8 cellular contexts compared by ENCODE assay signal in genomic region chrX:154486396-154487207, GRCh38. TPM values are rescaled to one million over a fixed set of nuclear protein-coding genes. Genes with fewer than 3 reads are reported as not detected.
DNase-seq lines count a peak whose midpoint lies in the region; ATAC-seq and TF ChIP-seq lines count a peak whose summit lies in the region.

Gene UBL4A, minus strand, starts transcription at chrX:154486615. Its CDS starts 31 bp downstream, at chrX:154486584.

- H3K4me2 ChIP-seq in BLaER1 (peak within 1 kb of the TSS; percentile 77), GM23248 (ENCODE audit: unreplicated experiment) (peak within 1 kb of the TSS; percentile 68)

- H3K9me2 ChIP-seq in GM23248 (ENCODE audit: insufficient read depth): no peaks in the 10 kb centered on the region

- peak within 1 kb of the TSS; percentile 64 for H3K4me3 Mint-ChIP-seq in mesothelial cell of epicardium

- H3K27ac Mint-ChIP-seq in mesothelial cell of epicardium: peak within 1 kb of the TSS; percentile 94

- peaks cover 27% of the 10 kb centered on the region for H3K79me2 ChIP-seq in GM23248 (ENCODE audit: insufficient read depth)

- H2AFZ ChIP-seq in GM23248: peak within 1 kb of the TSS; percentile 56; the same call in 1 of the 2 replicates

- peaks cover 6% of the 10 kb centered on the region for H3K36me3 Mint-ChIP-seq in mesothelial cell of epicardium

- no peaks in the 10 kb centered on the region for H3F3A ChIP-seq in GM23248 (ENCODE audit: insufficient read depth)

- H3K27me3 ChIP-seq in BLaER1 (peaks cover 30% of the 10 kb centered on the region), GM23248 (replicated peaks; ENCODE audit: insufficient read depth) (no peaks in the 10 kb centered on the region)

- H3K4me3 ChIP-seq in BLaER1 (peak within 1 kb of the TSS; percentile 80), GM23248 (peak within 1 kb of the TSS; percentile 78)

- peaks cover 12% of the 10 kb centered on the region for H3K4me1 Mint-ChIP-seq in mesothelial cell of epicardium

- H3K36me3 ChIP-seq in BLaER1 (peaks cover 30% of the 10 kb centered on the region), GM23248 (ENCODE audit: low read depth) (no peaks in the 10 kb centered on the region)

- peak within 1 kb of the TSS; percentile 88 for H3K27ac ChIP-seq in BLaER1
- H3K27ac ChIP-seq in GM23248: peak within 1 kb of the TSS; percentile 39

- ATAC-seq in HG03439 (IDR thresholded peaks at IDR 0.05; ENCODE audit: unreplicated experiment): no peak

- 0 to 3% methylated on average over 9 to 11 of the region's 95 CpGs for WGBS in GM23248 (ENCODE audit: low coverage in 1 of 2, low lambda C conversion rate in 2 of 2, missing lambda C conversion rate in 2 of 2), 2 experiments

- in situ Hi-C loops in GM23248 (cut with MboI): no loop called here
- in situ Hi-C loops in endometrial microvascular endothelial cells (cut with HindIII; ENCODE audit: inconsistent ontology term, low pct_unique_long_range_greater_than_20kb, low sequenced_read_pairs): no loop called here

- H3K9me3 ChIP-seq in BLaER1: peaks cover 32% of the 10 kb centered on the region
- no peaks in the 10 kb centered on the region for H3K9me3 ChIP-seq in GM23248 (ENCODE audit: low read depth)

- peaks cover 61% of the 10 kb centered on the region for H3K4me1 ChIP-seq in BLaER1
- H3K4me1 ChIP-seq in GM23248 (ENCODE audit: insufficient read depth): no peaks in the 10 kb centered on the region

- peaks cover 40% of the 10 kb centered on the region for H4K20me1 ChIP-seq in BLaER1
- H4K20me1 ChIP-seq in GM23248 (ENCODE audit: insufficient read depth): no peaks in the 10 kb centered on the region

- peaks cover 4% of the 10 kb centered on the region for H3K9me3 Mint-ChIP-seq in mesothelial cell of epicardium

- H3K9ac ChIP-seq in BLaER1: peak within 1 kb of the TSS; percentile 86
- peak within 1 kb of the TSS; percentile 80 for H3K9ac ChIP-seq in GM23248

- DNase-seq in GM23248: peak; percentile 63
- DNase-seq in NCI-H526 (lab: John Stamatoyannopoulos, UW): peak; percentile 77 to 92
- DNase-seq in activated CD8-positive, alpha-beta memory T cell treated with anti-CD3 and anti-CD28 coated beads for 48 hours (ENCODE audit: low read depth in 2 of 3, low spot score in 2 of 3): peak in 2 of 3 experiments; percentile 28 to 45
- peak; percentile 74 to 80 for DNase-seq in mesothelial cell of epicardium (ENCODE audit: low spot score in 2 of 2, unreplicated experiment in 2 of 2)
- DNase-seq in stimulated activated naive CD4-positive, alpha-beta T cell (lab: John Stamatoyannopoulos, UW): peak; percentile 7 to 47 (median 37)

- no peak for TF ChIP-seq CTCF in mesothelial cell of epicardium (IDR thresholded peaks at IDR 0.05; ENCODE audit: unreplicated experiment)

- no peaks in the 10 kb centered on the region for H3K27me3 Mint-ChIP-seq in mesothelial cell of epicardium (ENCODE audit: low read depth)

RNA-seq across cellular contexts. Expression of gene UBL4A, which starts in this region (rescaled TPM):
- 36.8 and 53.0 TPM in 2 replicates for total RNA-seq in GM23248 (2014; rRNA removed; shearing (Covaris generic))
- 42.4 and 45.2 TPM in 2 replicates for polyA plus RNA-seq in GM23248 (2016; fragmentation: Nextera tagmentation; extraction: Ambion mirVana)
- total RNA-seq in endometrial microvascular endothelial cells (ENCODE audit: inconsistent ontology term) (59.1 TPM), mesothelial cell of epicardium (28.4 to 29.3 TPM (median 29.2 TPM) in 3 replicates)
